In genomic region chr16:721765-722481, GRCh38 we compare ENCODE assay signal across 1 cellular context.
TF ChIP-seq lines count a peak whose summit lies in the region.

No MANE protein-coding gene starts in this region.

TF ChIP-seq in A549, 52 proteins besides CTCF, POLR2A, EP300 and RAD21 (continued from another document):
- TF ChIP-seq PBX3 (IDR thresholded peaks at IDR 0.05) (no peak), MAZ (IDR thresholded peaks at IDR 0.05; ENCODE audit: borderline replicate concordance, low read depth, low read length) (no peak), RFX5 (IDR thresholded peaks at IDR 0.05) (no peak), KDM1A (IDR thresholded peaks at IDR 0.05; ENCODE audit: low read depth) (no peak)
- TF ChIP-seq, protein P1, sequence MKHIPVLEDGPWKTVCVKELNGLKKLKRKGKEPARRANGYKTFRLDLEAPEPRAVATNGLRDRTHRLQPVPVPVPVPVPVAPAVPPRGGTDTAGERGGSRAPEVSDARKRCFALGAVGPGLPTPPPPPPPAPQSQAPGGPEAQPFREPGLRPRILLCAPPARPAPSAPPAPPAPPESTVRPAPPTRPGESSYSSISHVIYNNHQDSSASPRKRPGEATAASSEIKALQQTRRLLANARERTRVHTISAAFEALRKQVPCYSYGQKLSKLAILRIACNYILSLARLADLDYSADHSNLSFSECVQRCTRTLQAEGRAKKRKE (CRISPR knock-in tag; IDR thresholded peaks at IDR 0.05; ENCODE audit: low read depth) = no peak
